In genomic region chr12:9123741-9124140, GRCh38 we compare ENCODE assay signal across 18 cellular contexts. TPM values are rescaled to one million over a fixed set of nuclear protein-coding genes. Genes with fewer than 3 reads are reported as not detected.
DNase-seq lines count a peak whose midpoint lies in the region; ATAC-seq and TF ChIP-seq lines count a peak whose summit lies in the region.
"Had no signal": no experiment of that assay in that cellular context is flagged by ENCODE, and none has a peak within 500 bp of the region (broad histone marks: within the 10 kb centered on the region; RNA-seq: fewer than 3 reads in every experiment).

No MANE protein-coding gene starts in this region.

- peak overlapping the region; percentile 76 for H3K27ac ChIP-seq in left ventricle myocardium inferior (replicated peaks)
- H3K27ac ChIP-seq in liver (ENCODE audit: low read depth in 1 of 2, low read length in 2 of 2) = peak overlapping the region; percentile 64 to 70
- peak overlapping the region; percentile 38 to 70 (median 48) for H3K27ac ChIP-seq in gastrocnemius medialis
- no peak overlapping the region for H3K27ac ChIP-seq in aorta (ENCODE audit: low read depth in 1 of 2, low read length in 2 of 2)
- H3K27ac ChIP-seq: SK-N-MC had no signal

- no peak overlapping the region for H3K4me3 Mint-ChIP-seq in activated T-helper 2 cell treated with anti-CD3 and anti-CD28 coated beads, Interferon-gamma antibody, Interleukin-2, Interleukin-4, amounts not matched to agents 10 μg/mL and 5 μg/mL and 100 μg/mL, durations not matched to agents 14 hours and 24 hours and 36 hours (ENCODE audit: low read depth)
- H3K4me3 Mint-ChIP-seq: effector memory CD8-positive, alpha-beta T cell had no signal

- H3K27ac Mint-ChIP-seq in activated T-helper 2 cell treated with anti-CD3 and anti-CD28 coated beads, Interferon-gamma antibody, Interleukin-2, Interleukin-4, amounts not matched to agents 10 μg/mL and 5 μg/mL and 100 μg/mL, durations not matched to agents 14 hours and 24 hours and 36 hours = no peak overlapping the region
- H3K27ac Mint-ChIP-seq: effector memory CD8-positive, alpha-beta T cell had no signal

- peaks cover under 1% of the 10 kb centered on the region for H3K27me3 Mint-ChIP-seq in activated T-helper 2 cell treated with anti-CD3 and anti-CD28 coated beads, Interferon-gamma antibody, Interleukin-2, Interleukin-4, amounts not matched to agents 10 μg/mL and 5 μg/mL and 100 μg/mL, durations not matched to agents 14 hours and 24 hours and 36 hours (ENCODE audit: low read depth)
- H3K27me3 Mint-ChIP-seq: effector memory CD8-positive, alpha-beta T cell had no signal

- H3K27me3 ChIP-seq in left ventricle myocardium inferior (ENCODE audit: low read depth) (no peaks in the 10 kb centered on the region), liver (ENCODE audit: control insufficient read depth in 4 of 4, insufficient read depth in 4 of 4, low read length in 3 of 4) (no peaks in the 10 kb centered on the region), gastrocnemius medialis (no peaks in the 10 kb centered on the region), aorta (ENCODE audit: control insufficient read depth in 1 of 2, insufficient read depth in 2 of 2, low read length in 1 of 2) (no peaks in the 10 kb centered on the region)

- H3K9ac ChIP-seq in liver (ENCODE audit: low read depth in 1 of 2, low read length in 2 of 2) = peak overlapping the region in 1 of 2 donors; percentile 72

- intact Hi-C loops in left ventricle myocardium inferior (cut with micrococcal nuclease) (no loop called here), Right ventricle myocardium inferior (cut with DNase I) (loop anchor here (5.0 kb wide), 1 partner anchor 119 kb away; no protein-coding TSS in a partner anchor), gastrocnemius medialis (cut with DNase I; ENCODE audit: low total_unique reads) (no loop called here), aorta (cut with DNase I) (no loop called here)
- intact Hi-C loops in activated T-helper 2 cell treated with anti-CD3 and anti-CD28 coated beads, Interferon-gamma antibody, Interleukin-2, Interleukin-4, amounts not matched to agents 10 μg/mL and 5 μg/mL and 100 μg/mL, durations not matched to agents 14 hours and 24 hours and 36 hours (cut with micrococcal nuclease) = no loop called here

- H3K4me1 ChIP-seq in left ventricle myocardium inferior (peaks cover 42% of the 10 kb centered on the region), liver (ENCODE audit: control insufficient read depth in 4 of 4, insufficient read depth in 4 of 4, low read length in 3 of 4) (peaks cover 8 to 50% (median 28%) of the 10 kb centered on the region in 4 donors), gastrocnemius medialis (peaks cover 0 to 8% of the 10 kb centered on the region in 2 donors), aorta (ENCODE audit: control insufficient read depth in 1 of 2, insufficient read depth in 2 of 2, low read length in 2 of 2) (peaks cover 1 to 2% of the 10 kb centered on the region in 2 donors)

- in situ Hi-C loops in gastrocnemius medialis (cut with MboI; ENCODE audit: low sequenced_read_pairs in 4 of 4) = no loop called here

- no peaks in the 10 kb centered on the region for H3K4me1 Mint-ChIP-seq in activated T-helper 2 cell treated with anti-CD3 and anti-CD28 coated beads, Interferon-gamma antibody, Interleukin-2, Interleukin-4, amounts not matched to agents 10 μg/mL and 5 μg/mL and 100 μg/mL, durations not matched to agents 14 hours and 24 hours and 36 hours (ENCODE audit: low read depth)

- TF ChIP-seq CTCF in left ventricle myocardium inferior (IDR thresholded peaks at IDR 0.05; ENCODE audit: borderline replicate concordance) = no peak
- TF ChIP-seq CTCF in liver (IDR thresholded peaks at IDR 0.05; ENCODE audit: low read depth, low read length, missing input control) = no peak
- TF ChIP-seq CTCF in gastrocnemius medialis (IDR thresholded peaks at IDR 0.05 in 4 of 5, conservative IDR thresholded peaks at IDR 0.05 in 1 of 5) = no peak

- H3K9me3 ChIP-seq in left ventricle myocardium inferior (replicated peaks) = no peaks in the 10 kb centered on the region
- H3K9me3 ChIP-seq in liver (ENCODE audit: control insufficient read depth in 4 of 4, low read length in 3 of 4) = no peaks in the 10 kb centered on the region
- H3K9me3 ChIP-seq in gastrocnemius medialis = no peaks in the 10 kb centered on the region
- no peaks in the 10 kb centered on the region for H3K9me3 ChIP-seq in aorta (ENCODE audit: control insufficient read depth, low read length)

- H3K4me3 ChIP-seq in left ventricle myocardium inferior (peak overlapping the region; percentile 54), liver (ENCODE audit: low read depth in 1 of 3, low read length in 3 of 3) (peak overlapping the region; percentile 24 to 53 (median 25)), gastrocnemius medialis (peak overlapping the region; percentile 8 to 40 (median 19)), aorta (ENCODE audit: low read length in 2 of 2) (peak overlapping the region; percentile 26 to 44)
- H3K4me3 ChIP-seq: SK-N-MC had no signal

- peak in 1 of 2 donors; percentile 21 for TF ChIP-seq RAD21 in liver (IDR thresholded peaks at IDR 0.05)

- H3K36me3 Mint-ChIP-seq in activated T-helper 2 cell treated with anti-CD3 and anti-CD28 coated beads, Interferon-gamma antibody, Interleukin-2, Interleukin-4, amounts not matched to agents 10 μg/mL and 5 μg/mL and 100 μg/mL, durations not matched to agents 14 hours and 24 hours and 36 hours (ENCODE audit: low read depth) = no peaks in the 10 kb centered on the region

- no peaks in the 10 kb centered on the region for H3K36me3 ChIP-seq in left ventricle myocardium inferior
- no peaks in the 10 kb centered on the region for H3K36me3 ChIP-seq in liver (ENCODE audit: control insufficient read depth in 4 of 4, insufficient read depth in 3 of 4, low read depth in 1 of 4, low read length in 3 of 4)
- no peaks in the 10 kb centered on the region for H3K36me3 ChIP-seq in gastrocnemius medialis
- H3K36me3 ChIP-seq in aorta (ENCODE audit: control insufficient read depth in 1 of 2, insufficient read depth in 2 of 2, low read length in 1 of 2) = no peaks in the 10 kb centered on the region

- WGBS in liver = 19% methylated on average over 4 of the region's 4 CpGs
- 57 to 60% methylated on average over 4 of the region's 4 CpGs for WGBS in aorta, 2 donors

- H3K9me3 Mint-ChIP-seq in activated T-helper 2 cell treated with anti-CD3 and anti-CD28 coated beads, Interferon-gamma antibody, Interleukin-2, Interleukin-4, amounts not matched to agents 10 μg/mL and 5 μg/mL and 100 μg/mL, durations not matched to agents 14 hours and 24 hours and 36 hours = no peaks in the 10 kb centered on the region
- H3K9me3 Mint-ChIP-seq: effector memory CD8-positive, alpha-beta T cell had no signal

- ATAC-seq in Right ventricle myocardium inferior (no peak), gastrocnemius medialis (no peak), aorta (ENCODE audit: low FRiP score) (no peak), GM19328 (IDR thresholded peaks at IDR 0.05; ENCODE audit: unreplicated experiment) (no peak), HG02588 (IDR thresholded peaks at IDR 0.05; ENCODE audit: unreplicated experiment) (no peak)
- ATAC-seq: effector memory CD8-positive, alpha-beta T cell had no signal

- TF ChIP-seq POLR2A in gastrocnemius medialis (IDR thresholded peaks at IDR 0.05) = no peak

- no peak for DNase-seq in left ventricle myocardium inferior
- DNase-seq in Right ventricle myocardium inferior (ENCODE audit: missing footprints) = no peak
- DNase-seq in gastrocnemius medialis = no peak
- no peak for DNase-seq in aorta
- no peak for DNase-seq in activated T-helper 2 cell treated with anti-CD3 and anti-CD28 coated beads, Interferon-gamma antibody, Interleukin-2, Interleukin-4, amounts not matched to agents 10 μg/mL and 5 μg/mL and 100 μg/mL, durations not matched to agents 14 hours and 24 hours and 36 hours (ENCODE audit: low spot score)
- DNase-seq: ACHN; activated CD4-positive, alpha-beta T cell treated with anti-CD3 and anti-CD28 coated beads for 1 hour; activated gamma-delta T cell; cerebellar nuclear complex; effector memory CD8-positive, alpha-beta T cell; GF-D8; kidney glomerular epithelial cell; NCI-H774; stimulated activated CD8-positive, alpha-beta memory T cell treated with anti-CD3 and anti-CD28 coated beads, Interleukin-4, amount 100 ng/mL, for 48 hours had no signal

TF ChIP-seq in liver, 16 proteins besides CTCF, POLR2A, EP300 and RAD21:
- TF ChIP-seq SP1 (IDR thresholded peaks at IDR 0.05) (peak; percentile 22), TAF1 (conservative IDR thresholded peaks at IDR 0.05) (no peak)

RNA-seq across cellular contexts. Expression of gene A2M, which starts 8.0 kb away (rescaled TPM):
- total RNA-seq in left ventricle myocardium inferior = 502 TPM
- 640 TPM for total RNA-seq in Right ventricle myocardium inferior
- 1,000 to 10,000 TPM; 1,731 to 2,199 TPM for total RNA-seq in liver
- 1,000 to 10,000 TPM; 1,904 to 2,622 TPM for polyA plus RNA-seq in liver
- total RNA-seq in gastrocnemius medialis = 100 to 1,000 TPM in 3 of 4 donors, 10 to 100 TPM in 1; 77.1 to 135 (median 126) TPM
- 1,000 to 10,000 TPM; 2,139 to 2,389 TPM for total RNA-seq in aorta
- polyA plus RNA-seq in aorta = 1,000 to 10,000 TPM in 1 of 2 donors, 100 to 1,000 TPM in 1; 268 to 1,278 TPM
- total RNA-seq in activated T-helper 2 cell treated with anti-CD3 and anti-CD28 coated beads, Interferon-gamma antibody, Interleukin-2, Interleukin-4, amounts not matched to agents 10 μg/mL and 5 μg/mL and 100 μg/mL, durations not matched to agents 14 hours and 24 hours and 36 hours = not detected in 2 replicates

Comparison
In these comparisons a context has a peak if more than half of its experiments do, and no peak if none do; other contexts are left out.
1. H3K27ac ChIP-seq: peak in left ventricle myocardium inferior (single experiment), liver (2 of 2) and gastrocnemius medialis (4 of 4); none in aorta (0 of 2).
2. RNA of gene A2M, which starts 8.0 kb away (total RNA-seq): 2,139 to 2,389 TPM in aorta, 1,731 to 2,199 TPM in liver, 640 TPM in Right ventricle myocardium inferior (single experiment), 502 TPM in left ventricle myocardium inferior (single experiment) and 77.1 to 135 TPM in gastrocnemius medialis; not detected in activated T-helper 2 cell treated with anti-CD3 and anti-CD28 coated beads, Interferon-gamma antibody, Interleukin-2, Interleukin-4, amounts not matched to agents 10 μg/mL and 5 μg/mL and 100 μg/mL, durations not matched to agents 14 hours and 24 hours and 36 hours; every median in the first group is over 10 times any median in the second.
3. Peak in every context shown above with its lines, with median percentiles within 50 percentile points of each other: H3K4me3 ChIP-seq.